ENCODE assay signal across 10 cellular contexts in the genomic region with DNA sequence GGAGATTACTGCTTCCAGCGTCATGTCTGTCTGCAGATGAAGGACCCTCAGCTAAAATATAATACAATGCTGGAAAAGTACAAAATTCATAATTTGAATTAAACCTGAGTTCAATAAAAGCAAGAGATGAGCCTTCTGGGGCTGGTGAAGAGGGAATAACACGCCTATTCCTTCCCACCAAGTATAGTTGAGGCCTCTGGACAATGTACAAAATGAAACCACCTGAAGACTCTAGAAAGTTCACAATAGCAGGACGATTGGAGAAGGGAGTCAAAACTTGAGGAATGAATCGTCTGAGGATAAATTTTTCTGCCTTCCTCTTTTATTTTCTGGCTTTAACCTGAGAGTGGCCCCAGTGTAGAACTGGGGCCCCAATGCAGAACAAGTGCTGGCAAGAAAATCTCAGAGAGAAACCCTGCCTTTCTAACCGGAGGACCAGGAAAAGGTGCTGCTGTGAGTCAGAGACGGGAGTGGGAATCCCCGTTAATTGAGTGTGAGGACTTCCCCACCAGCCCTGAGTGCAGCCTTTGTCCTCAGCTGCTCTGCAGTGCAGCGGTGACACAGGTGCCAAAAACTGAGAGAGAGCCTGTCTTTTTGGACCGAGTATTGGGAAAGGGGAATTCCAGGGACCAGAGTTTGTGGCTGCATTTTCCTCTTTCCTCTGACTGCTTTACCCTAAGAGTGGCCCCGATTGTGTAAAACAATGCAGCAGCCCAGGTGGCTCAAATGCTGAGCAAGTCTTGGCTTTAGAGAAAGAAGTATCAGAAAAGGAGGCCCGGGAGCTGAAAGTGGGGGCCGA.
DNase-seq lines count a peak whose midpoint lies in the region; ATAC-seq and TF ChIP-seq lines count a peak whose summit lies in the region.
"Had no signal": no experiment of that assay in that cellular context is flagged by ENCODE, and none has a peak within 500 bp of the region (broad histone marks: within the 10 kb centered on the region; RNA-seq: fewer than 3 reads in every experiment).

No MANE protein-coding gene starts in this region.

- no peak for TF ChIP-seq EP300 in suprapubic skin (IDR thresholded peaks at IDR 0.05)

- intact Hi-C loops in Panc1 (cut with micrococcal nuclease; ENCODE audit: unreplicated experiment) = no loop called here

- H3K4me1 ChIP-seq in Panc1 (ENCODE audit: control insufficient read depth, insufficient read depth, low read length) (peaks cover 12% of the 10 kb centered on the region), suprapubic skin (peaks cover 5% of the 10 kb centered on the region)

- no peaks in the 10 kb centered on the region for H3K27me3 ChIP-seq in Panc1 (ENCODE audit: control insufficient read depth, insufficient read depth, low read length)
- no peaks in the 10 kb centered on the region for H3K27me3 ChIP-seq in suprapubic skin

- ATAC-seq in GM21737 (IDR thresholded peaks at IDR 0.05; ENCODE audit: unreplicated experiment) = peak; percentile 69
- ATAC-seq in Panc1 = peak; percentile 88

- no peak for TF ChIP-seq CTCF in GM12865 (IDR thresholded peaks at IDR 0.05; ENCODE audit: insufficient read depth, low read depth, low read length, missing control alignments)
- TF ChIP-seq CTCF in Panc1 (IDR thresholded peaks at IDR 0.05) = no peak
- no peak for TF ChIP-seq CTCF in glutamatergic neuron (IDR thresholded peaks at IDR 0.05; ENCODE audit: partially characterized antibody, unreplicated experiment)
- TF ChIP-seq CTCF in suprapubic skin (IDR thresholded peaks at IDR 0.05) = no peak

- in situ Hi-C loops in Panc1 (cut with HindIII; ENCODE audit: low pct_unique_long_range_greater_than_20kb, low sequenced_read_pairs) = no loop called here

- no peak overlapping the region for H3K27ac Mint-ChIP-seq in glutamatergic neuron (ENCODE audit: unreplicated experiment)

- H3K27me3 Mint-ChIP-seq in glutamatergic neuron (ENCODE audit: unreplicated experiment) = no peaks in the 10 kb centered on the region

- CTCF ChIA-PET in Panc1 (lab: Charles Lee) = no interaction called here

- H3K9me3 ChIP-seq in Panc1 (ENCODE audit: control insufficient read depth, insufficient read depth, low read depth, low read length) (peaks cover 5% of the 10 kb centered on the region; the same call in 1 of the 2 replicates), suprapubic skin (no peaks in the 10 kb centered on the region)
- H3K9me3 ChIP-seq: SJSA1 had no signal

- POLR2A ChIA-PET in Panc1 (lab: Charles Lee) = no interaction called here

- TF ChIP-seq POLR2A in suprapubic skin (IDR thresholded peaks at IDR 0.05) = no peak

- H3K36me3 ChIP-seq in Panc1 (ENCODE audit: control insufficient read depth, insufficient read depth, low read length) = no peaks in the 10 kb centered on the region
- no peaks in the 10 kb centered on the region for H3K36me3 ChIP-seq in suprapubic skin
- H3K36me3 ChIP-seq: SJSA1 had no signal

- H3K4me3 Mint-ChIP-seq in glutamatergic neuron (ENCODE audit: unreplicated experiment) = no peak overlapping the region

- peak overlapping the region; percentile 28 for H3K4me3 ChIP-seq in GM12865 (ENCODE audit: low read depth, low read length)
- H3K4me3 ChIP-seq in Panc1 (ENCODE audit: low read depth in 2 of 2, low read length in 2 of 2) = peak overlapping the region; percentile 14 to 51
- H3K4me3 ChIP-seq in suprapubic skin = no peak overlapping the region
- H3K4me3 ChIP-seq: SJSA1 had no signal

- no TSS peak for BruUV-seq in Panc1 (replicated peaks; lab: Mats Ljungman, UMichigan)

- H3K36me3 Mint-ChIP-seq in glutamatergic neuron (ENCODE audit: unreplicated experiment) = peaks cover 12% of the 10 kb centered on the region

- H3K9me3 Mint-ChIP-seq in glutamatergic neuron (ENCODE audit: unreplicated experiment) = peaks cover 4% of the 10 kb centered on the region

- 31% methylated on average over 12 of the region's 12 CpGs for WGBS in suprapubic skin

- H3K27ac ChIP-seq in Panc1 (ENCODE audit: low read length) (peak overlapping the region; percentile 46), suprapubic skin (no peak overlapping the region)
- H3K27ac ChIP-seq: SJSA1 had no signal

- no peaks in the 10 kb centered on the region for H3K4me1 Mint-ChIP-seq in glutamatergic neuron (ENCODE audit: low read depth, unreplicated experiment)

- DNase-seq in GM12865 (ENCODE audit: low read depth) = peak; percentile 87
- no peak for DNase-seq in Panc1 (ENCODE audit: low read depth, low spot score)
- DNase-seq in kidney tubule cell (ENCODE audit: low spot score) = peak; percentile 85
- no peak for DNase-seq in NCI-H2196 treated with DMSO at 0.1 percent for 48 hours (lab: John Stamatoyannopoulos, UW; ENCODE audit: unreplicated experiment)
- DNase-seq in germinal center (ENCODE audit: low spot score) = no peak
- no peak for DNase-seq in glutamatergic neuron
- no peak for DNase-seq in suprapubic skin (ENCODE audit: low spot score in 2 of 2)
- DNase-seq: activated gamma-delta T cell treated with Interleukin-2 at 50 U/mL for 16 hours had no signal

Comparison
In these comparisons a context has a peak if more than half of its experiments do, and no peak if none do; other contexts are left out.
1. DNase-seq: peak in GM12865 (single experiment) and kidney tubule cell (single experiment); none in Panc1 (single experiment), NCI-H2196 treated with DMSO at 0.1 percent for 48 hours (single experiment), germinal center (single experiment), glutamatergic neuron (single experiment) and suprapubic skin (0 of 2).